1 cellular context compared by ENCODE assay signal in the genomic region with DNA sequence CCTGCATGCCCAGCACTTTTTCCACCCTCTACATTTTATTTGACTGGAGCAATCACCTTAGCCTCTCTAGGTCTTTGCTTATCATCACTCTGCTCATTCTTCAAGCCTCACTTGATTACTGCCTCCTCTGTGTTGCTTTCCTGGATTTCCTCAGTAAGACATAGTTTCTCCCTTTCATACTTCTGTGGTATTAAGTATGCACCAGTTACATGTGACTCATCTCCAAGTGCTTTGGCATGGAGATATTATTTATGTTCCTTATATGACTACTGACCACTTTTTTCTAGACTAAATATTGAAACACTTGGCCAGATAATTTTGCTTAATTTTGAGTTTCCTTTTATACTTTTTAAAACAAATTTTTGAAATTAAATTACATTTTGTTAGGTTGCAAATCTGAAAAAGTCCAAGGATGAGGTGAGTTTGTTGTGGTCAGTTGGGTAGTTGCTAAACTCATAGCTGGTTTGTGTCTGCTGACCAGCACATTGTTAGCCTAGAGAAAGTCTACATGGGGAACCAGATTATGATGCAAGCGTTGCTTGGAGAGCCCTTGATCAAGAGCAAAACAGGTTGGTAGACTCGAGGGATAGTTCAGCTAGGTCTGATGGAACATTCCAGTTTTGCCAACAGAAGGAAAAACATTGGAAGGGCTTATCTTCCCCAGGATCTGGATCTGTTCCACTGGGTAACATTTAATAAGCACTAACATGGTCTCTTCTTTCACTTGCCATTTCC.
TF ChIP-seq lines count a peak whose summit lies in the region.

No MANE protein-coding gene starts in this region.

TF ChIP-seq in SK-N-SH, 30 proteins besides CTCF, POLR2A, EP300 and RAD21 (continued from another document):
- TF ChIP-seq, protein P1, sequence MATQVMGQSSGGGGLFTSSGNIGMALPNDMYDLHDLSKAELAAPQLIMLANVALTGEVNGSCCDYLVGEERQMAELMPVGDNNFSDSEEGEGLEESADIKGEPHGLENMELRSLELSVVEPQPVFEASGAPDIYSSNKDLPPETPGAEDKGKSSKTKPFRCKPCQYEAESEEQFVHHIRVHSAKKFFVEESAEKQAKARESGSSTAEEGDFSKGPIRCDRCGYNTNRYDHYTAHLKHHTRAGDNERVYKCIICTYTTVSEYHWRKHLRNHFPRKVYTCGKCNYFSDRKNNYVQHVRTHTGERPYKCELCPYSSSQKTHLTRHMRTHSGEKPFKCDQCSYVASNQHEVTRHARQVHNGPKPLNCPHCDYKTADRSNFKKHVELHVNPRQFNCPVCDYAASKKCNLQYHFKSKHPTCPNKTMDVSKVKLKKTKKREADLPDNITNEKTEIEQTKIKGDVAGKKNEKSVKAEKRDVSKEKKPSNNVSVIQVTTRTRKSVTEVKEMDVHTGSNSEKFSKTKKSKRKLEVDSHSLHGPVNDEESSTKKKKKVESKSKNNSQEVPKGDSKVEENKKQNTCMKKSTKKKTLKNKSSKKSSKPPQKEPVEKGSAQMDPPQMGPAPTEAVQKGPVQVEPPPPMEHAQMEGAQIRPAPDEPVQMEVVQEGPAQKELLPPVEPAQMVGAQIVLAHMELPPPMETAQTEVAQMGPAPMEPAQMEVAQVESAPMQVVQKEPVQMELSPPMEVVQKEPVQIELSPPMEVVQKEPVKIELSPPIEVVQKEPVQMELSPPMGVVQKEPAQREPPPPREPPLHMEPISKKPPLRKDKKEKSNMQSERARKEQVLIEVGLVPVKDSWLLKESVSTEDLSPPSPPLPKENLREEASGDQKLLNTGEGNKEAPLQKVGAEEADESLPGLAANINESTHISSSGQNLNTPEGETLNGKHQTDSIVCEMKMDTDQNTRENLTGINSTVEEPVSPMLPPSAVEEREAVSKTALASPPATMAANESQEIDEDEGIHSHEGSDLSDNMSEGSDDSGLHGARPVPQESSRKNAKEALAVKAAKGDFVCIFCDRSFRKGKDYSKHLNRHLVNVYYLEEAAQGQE (IDR thresholded peaks at IDR 0.05; ENCODE audit: low read depth, low read length) = no peak
- TF ChIP-seq CHD2 (IDR thresholded peaks at IDR 0.05; ENCODE audit: low read length, partially characterized antibody) (no peak), FOXM1 (IDR thresholded peaks at IDR 0.05; ENCODE audit: low read depth) (no peak), TAF1 (IDR thresholded peaks at IDR 0.05; ENCODE audit: borderline replicate concordance, low read depth, low read length) (no peak), NRF1 (IDR thresholded peaks at IDR 0.05; ENCODE audit: low read depth, low read length) (no peak), ELF1 (IDR thresholded peaks at IDR 0.05) (no peak), NFIC (IDR thresholded peaks at IDR 0.05; ENCODE audit: borderline replicate concordance) (no peak), TEAD4 (IDR thresholded peaks at IDR 0.05; ENCODE audit: borderline replicate concordance, insufficient read depth) (no peak), FOSL2 (IDR thresholded peaks at IDR 0.05; ENCODE audit: borderline replicate concordance, low read depth) (no peak), FOXJ3 (CRISPR knock-in tag; IDR thresholded peaks at IDR 0.05) (no peak), YY1 (IDR thresholded peaks at IDR 0.05; ENCODE audit: low read depth) (no peak), MEF2A (IDR thresholded peaks at IDR 0.05; ENCODE audit: borderline replicate concordance, low read depth) (no peak), JUND (IDR thresholded peaks at IDR 0.05) (no peak), MXI1 (IDR thresholded peaks at IDR 0.05; ENCODE audit: low read depth, low read length) (no peak), SMC3 (IDR thresholded peaks at IDR 0.05; ENCODE audit: low read depth, low read length) (no peak)
- TF ChIP-seq, protein P2, sequence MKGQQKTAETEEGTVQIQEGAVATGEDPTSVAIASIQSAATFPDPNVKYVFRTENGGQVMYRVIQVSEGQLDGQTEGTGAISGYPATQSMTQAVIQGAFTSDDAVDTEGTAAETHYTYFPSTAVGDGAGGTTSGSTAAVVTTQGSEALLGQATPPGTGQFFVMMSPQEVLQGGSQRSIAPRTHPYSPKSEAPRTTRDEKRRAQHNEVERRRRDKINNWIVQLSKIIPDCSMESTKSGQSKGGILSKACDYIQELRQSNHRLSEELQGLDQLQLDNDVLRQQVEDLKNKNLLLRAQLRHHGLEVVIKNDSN (IDR thresholded peaks at IDR 0.05; ENCODE audit: borderline replicate concordance, low read depth) = no peak
- TF ChIP-seq, protein P3, sequence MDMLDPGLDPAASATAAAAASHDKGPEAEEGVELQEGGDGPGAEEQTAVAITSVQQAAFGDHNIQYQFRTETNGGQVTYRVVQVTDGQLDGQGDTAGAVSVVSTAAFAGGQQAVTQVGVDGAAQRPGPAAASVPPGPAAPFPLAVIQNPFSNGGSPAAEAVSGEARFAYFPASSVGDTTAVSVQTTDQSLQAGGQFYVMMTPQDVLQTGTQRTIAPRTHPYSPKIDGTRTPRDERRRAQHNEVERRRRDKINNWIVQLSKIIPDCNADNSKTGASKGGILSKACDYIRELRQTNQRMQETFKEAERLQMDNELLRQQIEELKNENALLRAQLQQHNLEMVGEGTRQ (IDR thresholded peaks at IDR 0.05; ENCODE audit: borderline replicate concordance, low read depth, low read length) = no peak
